Comparison of ENCODE assay signal across 1 cellular context in the genomic region with DNA sequence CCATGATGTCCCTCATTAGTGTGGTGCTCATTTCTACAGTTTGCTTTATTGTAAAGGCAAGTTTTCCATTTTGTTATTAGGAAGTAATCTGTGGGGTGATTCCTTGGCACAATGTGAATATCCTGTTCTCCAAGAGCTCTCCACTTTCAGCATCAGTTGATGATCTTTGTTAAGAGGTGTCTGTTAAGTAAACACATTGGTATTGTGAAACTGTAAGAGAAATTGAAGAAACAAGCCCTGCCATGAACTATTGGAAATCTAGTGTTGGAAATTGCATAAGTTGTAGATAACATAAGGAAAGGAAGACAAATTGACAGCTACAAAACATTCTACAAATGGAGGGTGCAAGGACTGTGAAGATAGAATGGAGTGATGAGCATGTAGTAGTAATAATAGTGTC.
TF ChIP-seq lines count a peak whose summit lies in the region.

No MANE protein-coding gene starts in this region.

TF ChIP-seq in K562, 482 proteins besides CTCF, POLR2A, EP300 and RAD21:
- no peak for TF ChIP-seq KAT8 (IDR thresholded peaks at IDR 0.05; ENCODE audit: low read depth)
